8 cellular contexts compared by ENCODE assay signal in the genomic region with DNA sequence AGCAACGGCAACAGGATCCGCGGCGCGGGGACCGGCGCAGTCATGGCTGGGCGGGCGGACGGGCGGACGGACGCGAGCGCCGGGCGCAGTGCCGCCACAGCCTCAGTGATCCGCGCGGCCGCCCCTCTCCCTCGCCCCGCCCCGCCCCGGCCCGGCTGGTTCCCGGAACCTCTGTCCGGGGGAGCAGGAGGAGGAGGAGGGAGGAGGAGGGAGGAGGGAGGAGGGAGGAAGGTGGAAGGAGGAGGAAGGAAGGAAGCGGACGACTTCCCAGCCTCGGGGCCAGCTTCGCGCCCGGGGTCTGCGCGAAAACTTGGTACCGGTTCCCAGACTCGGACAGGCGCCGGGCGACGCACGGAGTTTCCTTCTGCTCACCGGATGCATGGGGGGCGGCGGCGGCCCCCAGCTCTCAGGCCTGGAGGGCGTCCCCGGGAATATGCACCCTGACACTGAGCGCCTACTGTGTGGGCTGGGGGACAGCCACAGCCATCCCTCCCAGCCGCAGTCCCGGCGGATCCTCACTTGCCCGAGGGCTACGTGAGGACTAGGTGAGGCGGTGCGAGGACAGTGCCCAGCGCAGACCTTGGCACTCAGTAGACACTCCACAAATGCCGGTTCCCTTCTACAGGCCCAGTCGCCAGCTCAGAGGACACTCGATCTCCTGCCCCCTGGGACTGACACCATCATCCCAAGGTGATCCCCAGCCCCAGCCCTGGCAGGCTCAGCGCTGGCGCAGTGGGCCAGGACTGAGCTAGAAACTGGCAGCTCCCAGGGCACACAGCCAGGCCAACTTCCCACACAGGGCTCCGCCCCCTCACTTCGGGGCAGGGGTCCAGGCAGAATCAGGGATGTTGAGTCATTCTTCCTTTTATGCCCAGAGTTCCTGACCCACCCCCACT. TPM values are rescaled to one million over a fixed set of nuclear protein-coding genes. Genes with fewer than 3 reads are reported as not detected.
DNase-seq lines count a peak whose midpoint lies in the region; ATAC-seq, FAIRE-seq and TF ChIP-seq lines count a peak whose summit lies in the region.

A gene with protein sequence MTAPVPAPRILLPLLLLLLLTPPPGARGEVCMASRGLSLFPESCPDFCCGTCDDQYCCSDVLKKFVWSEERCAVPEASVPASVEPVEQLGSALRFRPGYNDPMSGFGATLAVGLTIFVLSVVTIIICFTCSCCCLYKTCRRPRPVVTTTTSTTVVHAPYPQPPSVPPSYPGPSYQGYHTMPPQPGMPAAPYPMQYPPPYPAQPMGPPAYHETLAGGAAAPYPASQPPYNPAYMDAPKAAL (minus strand): TSS at position 124 of the 896 bp plus-strand sequence. CDS start 80 bp downstream, at position 44.

- no peaks in the 10 kb centered on the region for H3K27me3 ChIP-seq in DOHH2 (ENCODE audit: control insufficient read depth, low read length)
- H3K27me3 ChIP-seq in skeletal muscle tissue (ENCODE audit: control insufficient read depth in 3 of 3, insufficient read depth in 3 of 3, low read length in 3 of 3) = no peaks in the 10 kb centered on the region

- H3F3A ChIP-seq in DOHH2 (ENCODE audit: control insufficient read depth, insufficient read depth) = peaks cover 3% of the 10 kb centered on the region; the same call in 1 of the 2 replicates

- TF ChIP-seq CTCF in DOHH2 (IDR thresholded peaks at IDR 0.05; ENCODE audit: low read depth, low read length, poor library complexity, severe bottlenecking) (no peak), VCaP (conservative IDR thresholded peaks at IDR 0.05) (no peak), cardiac fibroblast (IDR thresholded peaks at IDR 0.05; ENCODE audit: low read depth, low read length) (no peak)

- H3K9me3 ChIP-seq in DOHH2 (ENCODE audit: control insufficient read depth, insufficient read depth, low read length) (no peaks in the 10 kb centered on the region), skeletal muscle tissue (ENCODE audit: control insufficient read depth in 3 of 3, low read length in 3 of 3) (no peaks in the 10 kb centered on the region)

- H3K4me3 ChIP-seq in DOHH2 (ENCODE audit: low read length) (peak within 1 kb of the TSS; percentile 90), cardiac fibroblast (replicated peaks in 1 of 2; ENCODE audit: low read depth in 2 of 2, low read length in 2 of 2) (peak within 1 kb of the TSS; percentile 77 to 87), skeletal muscle tissue (ENCODE audit: low read length in 3 of 3) (peak within 1 kb of the TSS; percentile 77 to 81 (median 81))

- peak; percentile 73 for FAIRE-seq in HTR-8/SVneo (lab: Jason Lieb, UNC)

- H3K36me3 ChIP-seq in DOHH2 (ENCODE audit: control insufficient read depth, low read length) (no peaks in the 10 kb centered on the region), skeletal muscle tissue (ENCODE audit: control insufficient read depth in 3 of 3, insufficient read depth in 3 of 3, low read length in 3 of 3) (peaks cover 2 to 5% (median 2%) of the 10 kb centered on the region in 3 donors)

- ATAC-seq in HG03460 (IDR thresholded peaks at IDR 0.05; ENCODE audit: unreplicated experiment) (no peak), HG03280 (IDR thresholded peaks at IDR 0.05; ENCODE audit: unreplicated experiment) (no peak)

- H3K9ac ChIP-seq in skeletal muscle tissue (ENCODE audit: low read depth in 1 of 3, low read length in 3 of 3) = peak within 1 kb of the TSS; percentile 79 to 80 (median 80)

- no peaks in the 10 kb centered on the region for H4K20me1 ChIP-seq in DOHH2 (ENCODE audit: control insufficient read depth, insufficient read depth, low read depth, low read length)

- DNase-seq in HTR-8/SVneo (ENCODE audit: insufficient read length, low spot score) (no peak), cardiac fibroblast (ENCODE audit: low read depth in 2 of 2) (peak; percentile 54 to 87), iPS-NIHi11 (ENCODE audit: low spot score) (peak; percentile 83)

- H3K27ac ChIP-seq in DOHH2 (ENCODE audit: low read depth, low read length) = no peak within 1 kb of the TSS
- H3K27ac ChIP-seq in VCaP = peak within 1 kb of the TSS; percentile 77
- H3K27ac ChIP-seq in skeletal muscle tissue (ENCODE audit: low read depth, low read length) = peak within 1 kb of the TSS; percentile 92

- H3K4me2 ChIP-seq in DOHH2 (ENCODE audit: low read length) = peak within 1 kb of the TSS; percentile 99

- H3K4me1 ChIP-seq in DOHH2 (ENCODE audit: control insufficient read depth, low read length) (peaks cover 34% of the 10 kb centered on the region), skeletal muscle tissue (ENCODE audit: control insufficient read depth in 3 of 3, insufficient read depth in 3 of 3, low read length in 3 of 3) (peaks cover 27 to 41% (median 33%) of the 10 kb centered on the region in 3 donors)

- peaks cover 5% of the 10 kb centered on the region; the same call in 1 of the 2 replicates for H3K79me2 ChIP-seq in DOHH2 (ENCODE audit: control insufficient read depth, low read length)

- no peaks in the 10 kb centered on the region for H3K9me2 ChIP-seq in DOHH2 (replicated peaks; ENCODE audit: control insufficient read depth, low read length)

RNA-seq across cellular contexts. Expression of the gene that starts here (rescaled TPM):
- total RNA-seq in skeletal muscle tissue = 32.4 TPM
